In genomic region chr1:147084273-147085096, GRCh38 we compare ENCODE assay signal across 1 cellular context.
TF ChIP-seq lines count a peak whose summit lies in the region.

No MANE protein-coding gene starts in this region.

TF ChIP-seq in K562, 482 proteins besides CTCF, POLR2A, EP300 and RAD21 (continued from another document and continues in another):
- TF ChIP-seq ZNF75A (CRISPR knock-in tag; IDR thresholded peaks at IDR 0.05) (peak; percentile 61; the same call in 1 of the 2 replicates), DPF2 (IDR thresholded peaks at IDR 0.05) (peak; percentile 78), MEF2D (tag; conservative IDR thresholded peaks at IDR 0.05; ENCODE audit: low read depth) (peak; percentile 65), PCBP1 (IDR thresholded peaks at IDR 0.05; ENCODE audit: low read depth, low read length, poor library complexity, severe bottlenecking) (no peak), BCOR (IDR thresholded peaks at IDR 0.05) (peak; percentile 90), FIP1L1 (IDR thresholded peaks at IDR 0.05; ENCODE audit: low read depth, low read length, poor library complexity, severe bottlenecking) (peak; percentile 81), U2AF1 (optimal IDR thresholded peaks at IDR 0.05; ENCODE audit: low read depth, low read length) (no peak), NFIX (CRISPR knock-in tag; IDR thresholded peaks at IDR 0.05; ENCODE audit: low read depth) (no peak), RHOXF2B (CRISPR knock-in tag; conservative IDR thresholded peaks at IDR 0.05) (0 out of 2 replicates have a peak, but pooled peaks have one; percentile 7), GATAD2B (IDR thresholded peaks at IDR 0.05; ENCODE audit: borderline replicate concordance) (0 out of 2 replicates have a peak, but pooled peaks have one; percentile 38), FOSL1 (tag; conservative IDR thresholded peaks at IDR 0.05) (peak; percentile 97), ZNF143 (CRISPR knock-in tag; IDR thresholded peaks at IDR 0.05) (peak; percentile 95), RAD51 (IDR thresholded peaks at IDR 0.05; ENCODE audit: borderline replicate concordance, low read depth) (no peak; the same call in 1 of the 2 replicates), TGIF2 (CRISPR knock-in tag; IDR thresholded peaks at IDR 0.05) (peak; percentile 71), ZNF696 (CRISPR knock-in tag; conservative IDR thresholded peaks at IDR 0.05) (peak; percentile 89), RFX1 (IDR thresholded peaks at IDR 0.05) (peak; percentile 38; the same call in 1 of the 2 replicates), ATF7 (IDR thresholded peaks at IDR 0.05) (peak; percentile 95), MCM3 (IDR thresholded peaks at IDR 0.05) (no peak), HMG20B (CRISPR knock-in tag; IDR thresholded peaks at IDR 0.05) (peak; percentile 90), SP1 (CRISPR knock-in tag; IDR thresholded peaks at IDR 0.05) (peak; percentile 76; the same call in 1 of the 2 replicates), ASH1L (IDR thresholded peaks at IDR 0.05; ENCODE audit: borderline replicate concordance, low read depth, partially characterized antibody) (peak; percentile 84), CEBPB (tag; IDR thresholded peaks at IDR 0.05) (no peak; the same call in 1 of the 2 replicates), SIN3A (IDR thresholded peaks at IDR 0.05; ENCODE audit: borderline replicate concordance in 2 of 2, control insufficient read depth in 1 of 2, low read depth in 2 of 2, low read length in 2 of 2) (peak; percentile 82 to 99; a peak in 3 of 4 replicates), ARID2 (IDR thresholded peaks at IDR 0.05) (0 out of 2 replicates have a peak, but pooled peaks have one; percentile 44), HLTF (IDR thresholded peaks at IDR 0.05) (peak; percentile 95), POLR2G (IDR thresholded peaks at IDR 0.05; ENCODE audit: low read depth, low read length) (peak; percentile 95), NBN (IDR thresholded peaks at IDR 0.05; ENCODE audit: low read depth) (peak; percentile 98), LEF1 (IDR thresholded peaks at IDR 0.05) (peak; percentile 80), MIER1 (IDR thresholded peaks at IDR 0.05; ENCODE audit: low read depth) (peak; percentile 42; the same call in 1 of the 2 replicates), CREB5 (CRISPR knock-in tag; IDR thresholded peaks at IDR 0.05) (no peak), LCOR (CRISPR knock-in tag; IDR thresholded peaks at IDR 0.05) (peak; percentile 96), RBM14 (IDR thresholded peaks at IDR 0.05; ENCODE audit: borderline replicate concordance, insufficient read depth, low read depth, low read length) (no peak), ARID4B (CRISPR knock-in tag; IDR thresholded peaks at IDR 0.05) (no peak; the same call in 1 of the 2 replicates), MYBL2 (IDR thresholded peaks at IDR 0.05; ENCODE audit: low read depth) (no peak), MYBL2 (CRISPR knock-in tag; IDR thresholded peaks at IDR 0.05; ENCODE audit: borderline replicate concordance) (no peak), SMC3 (conservative IDR thresholded peaks at IDR 0.05; ENCODE audit: insufficient read depth, low read depth, low read length) (peak; percentile 6; the same call in 1 of the 2 replicates), MCM7 (IDR thresholded peaks at IDR 0.05) (no peak), PTTG1 (tag; IDR thresholded peaks at IDR 0.05; ENCODE audit: low read depth) (0 out of 2 replicates have a peak, but pooled peaks have one; percentile 21), ZFP30 (CRISPR knock-in tag; IDR thresholded peaks at IDR 0.05; ENCODE audit: borderline replicate concordance) (peak; percentile 68; the same call in 1 of the 2 replicates), ZNF764 (CRISPR knock-in tag; IDR thresholded peaks at IDR 0.05; ENCODE audit: low read depth) (peak; percentile 73; the same call in 1 of the 2 replicates), ZNF76 (CRISPR knock-in tag; IDR thresholded peaks at IDR 0.05; ENCODE audit: borderline replicate concordance) (peak; percentile 91; the same call in 1 of the 2 replicates), ATF6 (CRISPR knock-in tag; IDR thresholded peaks at IDR 0.05) (peak; percentile 74), MLX (CRISPR knock-in tag; conservative IDR thresholded peaks at IDR 0.05) (peak in 1 of 2 experiments; percentile 56; a peak in 2 of 4 replicates), NCOA6 (IDR thresholded peaks at IDR 0.05) (no peak), FOXM1 (IDR thresholded peaks at IDR 0.05; ENCODE audit: low read depth) (peak; percentile 10; the same call in 1 of the 2 replicates), FOXM1 (CRISPR knock-in tag; IDR thresholded peaks at IDR 0.05; ENCODE audit: low read depth) (no peak), C11orf30 (IDR thresholded peaks at IDR 0.05; ENCODE audit: low read depth) (peak; percentile 85), ID3 (CRISPR knock-in tag; IDR thresholded peaks at IDR 0.05) (no peak), ID3 (tag; IDR thresholded peaks at IDR 0.05) (peak; percentile 53), IRF2 (CRISPR knock-in tag; IDR thresholded peaks at IDR 0.05) (no peak), ZNF354B (CRISPR knock-in tag; IDR thresholded peaks at IDR 0.05) (no peak; the same call in 1 of the 2 replicates), STAG1 (CRISPR knock-in tag; IDR thresholded peaks at IDR 0.05; ENCODE audit: borderline replicate concordance) (no peak), ETV1 (tag; conservative IDR thresholded peaks at IDR 0.05; ENCODE audit: low read depth) (peak; percentile 76), ZSCAN29 (IDR thresholded peaks at IDR 0.05) (peak; percentile 92), ZNF316 (IDR thresholded peaks at IDR 0.05) (peak; percentile 99), SRSF1 (IDR thresholded peaks at IDR 0.05; ENCODE audit: low read depth, low read length) (no peak), ERF (CRISPR knock-in tag; IDR thresholded peaks at IDR 0.05) (peak; percentile 93; the same call in 1 of the 2 replicates), EHMT2 (IDR thresholded peaks at IDR 0.05) (no peak; the same call in 1 of the 2 replicates), ZKSCAN8 (CRISPR knock-in tag; IDR thresholded peaks at IDR 0.05) (peak; percentile 54; the same call in 1 of the 2 replicates), ZBED1 (IDR thresholded peaks at IDR 0.05) (peak; percentile 99), FUS (optimal IDR thresholded peaks at IDR 0.05; ENCODE audit: low read depth, low read length) (peak; percentile 91)
- TF ChIP-seq, protein P1, sequence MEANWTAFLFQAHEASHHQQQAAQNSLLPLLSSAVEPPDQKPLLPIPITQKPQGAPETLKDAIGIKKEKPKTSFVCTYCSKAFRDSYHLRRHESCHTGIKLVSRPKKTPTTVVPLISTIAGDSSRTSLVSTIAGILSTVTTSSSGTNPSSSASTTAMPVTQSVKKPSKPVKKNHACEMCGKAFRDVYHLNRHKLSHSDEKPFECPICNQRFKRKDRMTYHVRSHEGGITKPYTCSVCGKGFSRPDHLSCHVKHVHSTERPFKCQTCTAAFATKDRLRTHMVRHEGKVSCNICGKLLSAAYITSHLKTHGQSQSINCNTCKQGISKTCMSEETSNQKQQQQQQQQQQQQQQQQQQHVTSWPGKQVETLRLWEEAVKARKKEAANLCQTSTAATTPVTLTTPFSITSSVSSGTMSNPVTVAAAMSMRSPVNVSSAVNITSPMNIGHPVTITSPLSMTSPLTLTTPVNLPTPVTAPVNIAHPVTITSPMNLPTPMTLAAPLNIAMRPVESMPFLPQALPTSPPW (CRISPR knock-in tag; IDR thresholded peaks at IDR 0.05), result peak; percentile 66
- TF ChIP-seq, protein P2, sequence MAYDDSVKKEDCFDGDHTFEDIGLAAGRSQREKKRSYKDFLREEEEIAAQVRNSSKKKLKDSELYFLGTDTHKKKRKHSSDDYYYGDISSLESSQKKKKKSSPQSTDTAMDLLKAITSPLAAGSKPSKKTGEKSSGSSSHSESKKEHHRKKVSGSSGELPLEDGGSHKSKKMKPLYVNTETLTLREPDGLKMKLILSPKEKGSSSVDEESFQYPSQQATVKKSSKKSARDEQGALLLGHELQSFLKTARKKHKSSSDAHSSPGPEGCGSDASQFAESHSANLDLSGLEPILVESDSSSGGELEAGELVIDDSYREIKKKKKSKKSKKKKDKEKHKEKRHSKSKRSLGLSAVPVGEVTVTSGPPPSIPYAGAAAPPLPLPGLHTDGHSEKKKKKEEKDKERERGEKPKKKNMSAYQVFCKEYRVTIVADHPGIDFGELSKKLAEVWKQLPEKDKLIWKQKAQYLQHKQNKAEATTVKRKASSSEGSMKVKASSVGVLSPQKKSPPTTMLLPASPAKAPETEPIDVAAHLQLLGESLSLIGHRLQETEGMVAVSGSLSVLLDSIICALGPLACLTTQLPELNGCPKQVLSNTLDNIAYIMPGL (CRISPR knock-in tag; IDR thresholded peaks at IDR 0.05), result peak; percentile 70; the same call in 1 of the 2 replicates
- TF ChIP-seq, protein P3, sequence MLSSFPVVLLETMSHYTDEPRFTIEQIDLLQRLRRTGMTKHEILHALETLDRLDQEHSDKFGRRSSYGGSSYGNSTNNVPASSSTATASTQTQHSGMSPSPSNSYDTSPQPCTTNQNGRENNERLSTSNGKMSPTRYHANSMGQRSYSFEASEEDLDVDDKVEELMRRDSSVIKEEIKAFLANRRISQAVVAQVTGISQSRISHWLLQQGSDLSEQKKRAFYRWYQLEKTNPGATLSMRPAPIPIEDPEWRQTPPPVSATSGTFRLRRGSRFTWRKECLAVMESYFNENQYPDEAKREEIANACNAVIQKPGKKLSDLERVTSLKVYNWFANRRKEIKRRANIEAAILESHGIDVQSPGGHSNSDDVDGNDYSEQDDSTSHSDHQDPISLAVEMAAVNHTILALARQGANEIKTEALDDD (IDR thresholded peaks at IDR 0.05), result peak; percentile 93
- TF ChIP-seq, protein P4, sequence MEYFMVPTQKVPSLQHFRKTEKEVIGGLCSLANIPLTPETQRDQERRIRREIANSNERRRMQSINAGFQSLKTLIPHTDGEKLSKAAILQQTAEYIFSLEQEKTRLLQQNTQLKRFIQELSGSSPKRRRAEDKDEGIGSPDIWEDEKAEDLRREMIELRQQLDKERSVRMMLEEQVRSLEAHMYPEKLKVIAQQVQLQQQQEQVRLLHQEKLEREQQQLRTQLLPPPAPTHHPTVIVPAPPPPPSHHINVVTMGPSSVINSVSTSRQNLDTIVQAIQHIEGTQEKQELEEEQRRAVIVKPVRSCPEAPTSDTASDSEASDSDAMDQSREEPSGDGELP (CRISPR knock-in tag; IDR thresholded peaks at IDR 0.05; ENCODE audit: borderline replicate concordance), result peak; percentile 73
